ENCODE assay signal across 20 cellular contexts in the genomic region with DNA sequence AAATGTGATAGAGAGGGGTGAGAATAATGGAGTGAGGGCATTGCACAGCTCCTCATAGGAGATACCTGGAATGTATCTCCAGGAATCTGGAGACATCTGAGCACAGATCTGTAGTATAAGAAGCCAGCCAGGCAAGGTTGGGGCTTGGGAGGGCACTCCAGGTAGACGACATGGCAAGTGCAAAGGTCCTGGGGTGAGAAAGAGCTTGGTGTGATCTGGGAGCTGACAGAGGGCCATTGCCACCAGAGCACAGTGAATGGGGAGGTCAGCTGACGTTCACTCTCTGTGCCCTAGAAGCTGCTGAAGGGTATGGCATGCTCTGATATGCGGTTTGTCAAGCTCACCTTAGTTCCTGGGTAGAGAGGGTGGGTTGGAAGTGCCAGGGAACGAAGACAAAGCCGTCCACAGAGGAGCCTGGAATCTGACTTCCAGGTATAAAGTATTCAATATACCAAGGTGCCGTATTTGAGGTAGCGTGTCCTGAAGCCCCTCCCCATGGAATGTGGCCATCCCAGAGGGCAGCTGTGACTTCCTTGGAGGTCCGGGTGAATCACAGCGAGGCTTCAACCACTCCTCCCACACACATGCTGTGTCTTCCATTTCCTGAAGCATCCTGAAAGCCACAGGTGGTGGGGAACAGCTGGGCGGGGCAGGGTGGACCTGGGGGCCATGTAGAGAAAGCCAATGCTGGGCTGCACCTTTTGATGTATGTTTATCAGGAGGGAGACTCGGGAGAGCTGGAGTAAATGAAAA.
DNase-seq lines count a peak whose midpoint lies in the region; ATAC-seq, FAIRE-seq and TF ChIP-seq lines count a peak whose summit lies in the region.
"Had no signal": no experiment of that assay in that cellular context is flagged by ENCODE, and none has a peak within 500 bp of the region (broad histone marks: within the 10 kb centered on the region; RNA-seq: fewer than 3 reads in every experiment).

No MANE protein-coding gene starts in this region.

- no peak overlapping the region for H2AFZ ChIP-seq in H1 (ENCODE audit: low read length)

- no peaks in the 10 kb centered on the region for H3K36me3 Mint-ChIP-seq in MCF 10A (ENCODE audit: insufficient read depth, unreplicated experiment)
- H3K36me3 Mint-ChIP-seq: CD4-positive, alpha-beta memory T cell had no signal

- peak overlapping the region; percentile 17 for H3K56ac ChIP-seq in H1 (replicated peaks; ENCODE audit: insufficient read length, low read depth, low read length)

- H3K27ac Mint-ChIP-seq in MCF 10A (ENCODE audit: low read depth, unreplicated experiment), result no peak overlapping the region
- H3K27ac Mint-ChIP-seq: CD4-positive, alpha-beta memory T cell had no signal

- no peaks in the 10 kb centered on the region for H3K4me1 Mint-ChIP-seq in MCF 10A (ENCODE audit: insufficient read depth, unreplicated experiment)
- H3K4me1 Mint-ChIP-seq: CD4-positive, alpha-beta memory T cell had no signal

- no peak for TF ChIP-seq RAD21 in H1 (IDR thresholded peaks at IDR 0.05 in 1 of 2, conservative IDR thresholded peaks at IDR 0.05 in 1 of 2; ENCODE audit: low read depth in 2 of 2, low read length in 2 of 2)

- H3K36me3 ChIP-seq in breast epithelium (no peaks in the 10 kb centered on the region), H1 (ENCODE audit: control insufficient read depth in 2 of 4, insufficient read depth in 4 of 4, low read length in 3 of 4) (no peaks in the 10 kb centered on the region)
- H3K36me3 ChIP-seq: BE2C had no signal

- CTCF ChIA-PET in MCF 10A (lab: Yijun Ruan, JAX), result interaction anchor here (0.6 to 1.2 kb wide), 5 partner anchors 8 to 290 kb away, joined by 3 to 7 read pairs (median 3); no protein-coding TSS in a partner anchor
- CTCF ChIA-PET in H1 (lab: Charles Lee; ENCODE audit: partially characterized antibody), result interaction anchor here (0.6 to 9.4 kb wide), 46 partner anchors 8 to 803 kb away, joined by 3 to 132 read pairs (median 5); no protein-coding TSS in a partner anchor

- peak overlapping the region; percentile 33 for H2BK120ac ChIP-seq in H1 (replicated peaks; ENCODE audit: low read depth, low read length)

- H2BK15ac ChIP-seq in H1 (ENCODE audit: low read length), result no peak overlapping the region

- TF ChIP-seq CTCF in breast epithelium (IDR thresholded peaks at IDR 0.05) (no peak), MCF 10A (IDR thresholded peaks at IDR 0.05; ENCODE audit: unreplicated experiment) (no peak), H1 (IDR thresholded peaks at IDR 0.05; ENCODE audit: control extremely low read depth in 1 of 3, insufficient read depth in 1 of 3, low read depth in 1 of 3, low read length in 3 of 3) (no peak)

- no peaks in the 10 kb centered on the region for H3K79me2 ChIP-seq in H1 (ENCODE audit: control insufficient read depth in 1 of 2, insufficient read depth in 2 of 2, low read length in 2 of 2)

- no peaks in the 10 kb centered on the region for H3K23me2 ChIP-seq in H1 (ENCODE audit: low read depth, low read length)

- H3K27ac ChIP-seq in breast epithelium (peak overlapping the region; percentile 21 to 30), H1 (ENCODE audit: low read depth, low read length) (peak overlapping the region; percentile 46)
- H3K27ac ChIP-seq: 22Rv1, KMS-11 had no signal

- peak overlapping the region; percentile 78 for H4K91ac ChIP-seq in H1 (replicated peaks; ENCODE audit: insufficient read length, low read length)

- no peak for ATAC-seq in HG02884 (IDR thresholded peaks at IDR 0.05; ENCODE audit: unreplicated experiment)
- ATAC-seq: GM12878, HCT116 had no signal

- H3K4me2 ChIP-seq in H1 (ENCODE audit: insufficient read depth in 1 of 2, low read depth in 2 of 2, low read length in 2 of 2), result peak overlapping the region; percentile 10 to 50; a peak in 3 of 4 replicates
- H3K4me2 ChIP-seq: KMS-11 had no signal

- peak overlapping the region; percentile 93 for H3K18ac ChIP-seq in H1 (ENCODE audit: extremely low read depth, low read length)

- H3K9me3 Mint-ChIP-seq in MCF 10A (ENCODE audit: unreplicated experiment), result peaks cover 7% of the 10 kb centered on the region

- TF ChIP-seq EP300 in H1 (IDR thresholded peaks at IDR 0.05; ENCODE audit: borderline replicate concordance in 1 of 2, low read depth in 2 of 2, low read length in 2 of 2), result peak in 1 of 2 experiments; percentile 91; a peak in 2 of 3 replicates

- no peaks in the 10 kb centered on the region for H3K9me3 ChIP-seq in breast epithelium
- no peaks in the 10 kb centered on the region for H3K9me3 ChIP-seq in H1 (ENCODE audit: insufficient read depth in 2 of 2, low read depth in 1 of 2, low read length in 1 of 2)
- H3K9me3 ChIP-seq: BE2C had no signal

- 0 out of 2 replicates have a peak overlapping the region, but pooled peaks have one; percentile 15 for H4K8ac ChIP-seq in H1 (ENCODE audit: extremely low read depth, insufficient read depth, low read length)

- H3K9ac ChIP-seq in H1 (replicated peaks in 1 of 4; ENCODE audit: extremely low read depth in 1 of 4, low read depth in 3 of 4, low read length in 3 of 4), result peak overlapping the region in 1 of 4 experiments; percentile 12; a peak in 2 of 7 replicates
- H3K9ac ChIP-seq: KMS-11 had no signal

- 20% methylated on average over 11 of the region's 11 CpGs; no CpG with 5 or more reads in 1 of the 2 experiments for whole genome bisulfite sequencing in H1 (ENCODE audit: extremely low coverage in 1 of 2, insufficient coverage in 1 of 2, insufficient read length in 1 of 2, insufficient replicate concordance in 2 of 2, low coverage in 1 of 2, low lambda C conversion rate in 2 of 2, missing lambda C conversion rate in 1 of 2), 2 experiments

- peak overlapping the region; percentile 0 for H3K4ac ChIP-seq in H1 (replicated peaks; ENCODE audit: insufficient read length, low read depth, low read length)

- H2BK5ac ChIP-seq in H1 (ENCODE audit: low read depth, low read length), result peak overlapping the region; percentile 93

- H2BK12ac ChIP-seq in H1 (ENCODE audit: low read depth, low read length), result peak overlapping the region; percentile 80

- intact Hi-C loops in breast epithelium (cut with DNase I; ENCODE audit: low total_unique reads), result no loop called here
- intact Hi-C loops in MCF 10A (cut with micrococcal nuclease), result loop anchor here (2.0 kb wide), 1 partner anchor 283 kb away; no protein-coding TSS in a partner anchor

- no peak overlapping the region for H3K14ac ChIP-seq in H1 (ENCODE audit: insufficient read length)

- TF ChIP-seq POLR2A in breast epithelium (IDR thresholded peaks at IDR 0.05), result no peak
- peak in 1 of 2 experiments; percentile 35; a peak in 1 of 3 replicates for TF ChIP-seq POLR2A in H1 (IDR thresholded peaks at IDR 0.05; ENCODE audit: control extremely low read depth in 1 of 2, low read depth in 2 of 2, low read length in 2 of 2)

- H3K79me1 ChIP-seq in H1 (ENCODE audit: low read depth, low read length), result no peaks in the 10 kb centered on the region

- H3K4me1 ChIP-seq in breast epithelium (no peaks in the 10 kb centered on the region), H1 (replicated peaks in 1 of 4; ENCODE audit: control insufficient read depth in 3 of 4, insufficient read depth in 4 of 4, low read length in 3 of 4) (peaks cover 17 to 45% (median 24%) of the 10 kb centered on the region in 4 experiments)
- H3K4me1 ChIP-seq: BE2C had no signal

- POLR2A ChIA-PET in MCF 10A (lab: Yijun Ruan, JAX), result no interaction called here
- POLR2A ChIA-PET in H1 (lab: Charles Lee; ENCODE audit: partially characterized antibody), result interaction anchor here (0.7 to 3.6 kb wide), 19 partner anchors 8 to 183 kb away, joined by 3 to 19 read pairs (median 4); a partner anchor contains a TSS

- H3K4me3 ChIP-seq in breast epithelium (no peak overlapping the region), H1 (ENCODE audit: extremely low read depth in 1 of 4, insufficient read depth in 2 of 4, low read depth in 3 of 4, low read length in 4 of 4) (peak overlapping the region in 1 of 4 experiments; percentile 5; a peak in 1 of 8 replicates)
- H3K4me3 ChIP-seq: GM12878 had no signal

- H3K4me3 Mint-ChIP-seq in MCF 10A (ENCODE audit: unreplicated experiment), result no peak overlapping the region
- H3K4me3 Mint-ChIP-seq: CD4-positive, alpha-beta memory T cell had no signal

- peaks cover 0 to 53% of the 10 kb centered on the region in 2 donors for H3K27me3 ChIP-seq in breast epithelium
- H3K27me3 ChIP-seq in H1 (replicated peaks in 1 of 4; ENCODE audit: control insufficient read depth in 3 of 4, extremely low read depth in 1 of 4, insufficient read depth in 3 of 4, low read length in 3 of 4), result no peaks in the 10 kb centered on the region
- H3K27me3 ChIP-seq: BE2C had no signal

- no peak overlapping the region for H3K23ac ChIP-seq in H1 (ENCODE audit: insufficient read length)

- peak overlapping the region; percentile 99 for H2AK5ac ChIP-seq in H1 (ENCODE audit: low read depth, low read length)

- no peaks in the 10 kb centered on the region for H4K20me1 ChIP-seq in H1 (replicated peaks in 1 of 2; ENCODE audit: control insufficient read depth in 1 of 2, insufficient read depth in 2 of 2, low read length in 2 of 2)

- peak overlapping the region; percentile 16 for H4K5ac ChIP-seq in H1 (ENCODE audit: insufficient read length, low read depth, low read length)

- BruUV-seq in MCF 10A (replicated peaks; lab: Mats Ljungman, UMichigan), result no TSS peak

- peak; percentile 97 for FAIRE-seq in H1 (lab: Jason Lieb, UNC)
- FAIRE-seq in urothelium cell line (lab: Jason Lieb, UNC), result no peak
- FAIRE-seq: G401.6, GM12878 had no signal

- peaks cover 38% of the 10 kb centered on the region for H3K27me3 Mint-ChIP-seq in MCF 10A (ENCODE audit: insufficient read depth, unreplicated experiment)

- DNase-seq in breast epithelium (ENCODE audit: low spot score in 2 of 2), result no peak
- DNase-seq in MCF 10A (ENCODE audit: unreplicated experiment), result no peak
- peak; percentile 80 to 86 for DNase-seq in H1 (ENCODE audit: low read depth in 1 of 2, low spot score in 2 of 2)
- DNase-seq in iPS-NIHi11 (ENCODE audit: low spot score), result peak; percentile 59
- peak; percentile 46 for DNase-seq in urothelium cell line (ENCODE audit: low spot score)
- DNase-seq in NCI-H510A (lab: John Stamatoyannopoulos, UW), result no peak
- DNase-seq in SHP77 treated with DMSO at 0.1 percent for 48 hours (lab: John Stamatoyannopoulos, UW), result no peak
- DNase-seq: BE2C; Calu3; CD4-positive, alpha-beta memory T cell; NCI-H1048; NCI-H146; NCI-H2081; NCI-H510A treated with DMSO at 0.1 percent for 48 hours had no signal

- H2BK20ac ChIP-seq in H1 (ENCODE audit: low read length), result peak overlapping the region; percentile 86

TF ChIP-seq in H1, 55 proteins besides CTCF, POLR2A, EP300 and RAD21 (continues in another document):
- no peak for TF ChIP-seq POLR2AphosphoS5 (IDR thresholded peaks at IDR 0.05; ENCODE audit: low read depth, low read length)
- no peak for TF ChIP-seq CBX5 (IDR thresholded peaks at IDR 0.05; ENCODE audit: low read depth, low read length)
- TF ChIP-seq CHD1 (IDR thresholded peaks at IDR 0.05; ENCODE audit: low read depth, low read length), result no peak
- TF ChIP-seq BRCA1 (IDR thresholded peaks at IDR 0.05; ENCODE audit: low read depth, low read length), result no peak
- TF ChIP-seq JUND (IDR thresholded peaks at IDR 0.05; ENCODE audit: low read length), result peak; percentile 61; the same call in 1 of the 2 replicates
- TF ChIP-seq SP2 (IDR thresholded peaks at IDR 0.05; ENCODE audit: low read length), result no peak
- peak; percentile 75; the same call in 1 of the 2 replicates for TF ChIP-seq RXRA (IDR thresholded peaks at IDR 0.05; ENCODE audit: insufficient read depth, low read depth, low read length)
- peak; percentile 15; the same call in 1 of the 2 replicates for TF ChIP-seq BACH1 (IDR thresholded peaks at IDR 0.05; ENCODE audit: low read length)

Comparison
In these comparisons a context has a peak if more than half of its experiments do, and no peak if none do; other contexts are left out.
1. DNase-seq: peak in H1 (2 of 2), iPS-NIHi11 (single experiment) and urothelium cell line (single experiment); none in breast epithelium (0 of 2), MCF 10A (single experiment), NCI-H510A (single experiment) and SHP77 treated with DMSO at 0.1 percent for 48 hours (single experiment).